ENCODE assay signal across 1 cellular context in the genomic region with DNA sequence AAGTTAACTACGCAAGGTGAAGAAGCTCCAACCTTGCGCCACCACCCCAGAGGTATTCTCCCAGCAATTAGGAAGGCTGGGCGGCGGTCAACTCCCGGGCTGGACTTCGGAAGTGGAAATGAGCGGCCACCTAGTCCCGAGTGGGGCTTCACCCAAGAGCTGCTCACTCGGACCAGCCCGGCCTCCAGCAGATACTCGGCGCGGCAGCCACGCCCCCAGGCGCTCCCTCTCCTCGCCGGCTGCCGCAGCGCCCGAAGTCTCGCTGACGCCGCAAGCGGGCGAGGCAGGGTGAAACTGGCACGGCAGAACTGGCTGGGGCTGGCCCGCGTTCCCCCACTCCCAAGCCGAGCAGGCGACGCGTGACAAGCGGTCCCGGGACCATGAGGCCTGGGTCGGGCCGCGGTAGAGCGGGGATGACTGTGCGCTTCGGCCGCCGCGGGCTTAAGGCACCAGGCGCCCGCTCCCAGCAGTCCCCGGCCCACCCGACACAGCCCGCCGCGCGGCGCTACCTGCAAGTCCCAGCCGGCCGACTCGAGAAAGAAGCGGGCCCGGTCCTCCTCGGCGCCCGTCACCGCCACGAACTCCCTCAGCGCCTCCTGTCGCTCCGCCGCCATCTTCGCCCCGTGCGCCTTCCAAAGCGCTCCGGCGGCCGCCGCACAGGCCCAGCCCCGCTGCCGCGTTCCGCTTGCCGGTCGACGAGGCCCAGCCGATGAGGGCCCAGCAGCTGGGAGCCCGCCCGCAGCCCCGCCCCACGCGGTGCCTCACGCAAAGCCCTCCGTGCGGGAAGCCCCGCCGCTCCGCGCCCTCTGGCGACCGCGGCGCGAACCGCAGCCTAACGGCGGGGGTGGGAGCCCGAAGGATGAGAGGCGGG.
A peak's percentile ranks its signal among the peaks of the same experiment; 100 is the strongest.
TF ChIP-seq lines count a peak whose summit lies in the region.

A gene (minus strand): TSS at position 639 of the 871 bp plus-strand sequence. CDS start 25 bp downstream, at position 614.

TF ChIP-seq in HepG2, 621 proteins besides CTCF, POLR2A, EP300 and RAD21 (continued from another document and continues in another):
- TF ChIP-seq, protein P1, sequence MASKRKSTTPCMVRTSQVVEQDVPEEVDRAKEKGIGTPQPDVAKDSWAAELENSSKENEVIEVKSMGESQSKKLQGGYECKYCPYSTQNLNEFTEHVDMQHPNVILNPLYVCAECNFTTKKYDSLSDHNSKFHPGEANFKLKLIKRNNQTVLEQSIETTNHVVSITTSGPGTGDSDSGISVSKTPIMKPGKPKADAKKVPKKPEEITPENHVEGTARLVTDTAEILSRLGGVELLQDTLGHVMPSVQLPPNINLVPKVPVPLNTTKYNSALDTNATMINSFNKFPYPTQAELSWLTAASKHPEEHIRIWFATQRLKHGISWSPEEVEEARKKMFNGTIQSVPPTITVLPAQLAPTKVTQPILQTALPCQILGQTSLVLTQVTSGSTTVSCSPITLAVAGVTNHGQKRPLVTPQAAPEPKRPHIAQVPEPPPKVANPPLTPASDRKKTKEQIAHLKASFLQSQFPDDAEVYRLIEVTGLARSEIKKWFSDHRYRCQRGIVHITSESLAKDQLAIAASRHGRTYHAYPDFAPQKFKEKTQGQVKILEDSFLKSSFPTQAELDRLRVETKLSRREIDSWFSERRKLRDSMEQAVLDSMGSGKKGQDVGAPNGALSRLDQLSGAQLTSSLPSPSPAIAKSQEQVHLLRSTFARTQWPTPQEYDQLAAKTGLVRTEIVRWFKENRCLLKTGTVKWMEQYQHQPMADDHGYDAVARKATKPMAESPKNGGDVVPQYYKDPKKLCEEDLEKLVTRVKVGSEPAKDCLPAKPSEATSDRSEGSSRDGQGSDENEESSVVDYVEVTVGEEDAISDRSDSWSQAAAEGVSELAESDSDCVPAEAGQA (IDR thresholded peaks at IDR 0.05; ENCODE audit: low read depth) = peak; percentile 96
- TF ChIP-seq, protein P1 (CRISPR knock-in tag; IDR thresholded peaks at IDR 0.05; ENCODE audit: borderline replicate concordance) = peak; percentile 98
- TF ChIP-seq ZNF460 (CRISPR knock-in tag; IDR thresholded peaks at IDR 0.05; ENCODE audit: borderline replicate concordance) (no peak), ZNF124 (CRISPR knock-in tag; IDR thresholded peaks at IDR 0.05) (peak; percentile 72), CBX1 (IDR thresholded peaks at IDR 0.05; ENCODE audit: low read depth) (peak; percentile 99), ZNF12 (CRISPR knock-in tag; IDR thresholded peaks at IDR 0.05) (peak; percentile 55), PITX1 (CRISPR knock-in tag; IDR thresholded peaks at IDR 0.05) (peak; percentile 49), TCF7 (IDR thresholded peaks at IDR 0.05; ENCODE audit: low read depth) (no peak), RXRB (CRISPR knock-in tag; IDR thresholded peaks at IDR 0.05; ENCODE audit: borderline replicate concordance) (peak; percentile 65; the same call in 1 of the 2 replicates), FOXK1 (CRISPR knock-in tag; IDR thresholded peaks at IDR 0.05; ENCODE audit: borderline replicate concordance, low read depth) (peak; percentile 91), KAT7 (CRISPR knock-in tag; IDR thresholded peaks at IDR 0.05; ENCODE audit: borderline replicate concordance) (peak; percentile 99), SKI (IDR thresholded peaks at IDR 0.05; ENCODE audit: partially characterized antibody) (peak; percentile 91), ZNF674 (CRISPR knock-in tag; IDR thresholded peaks at IDR 0.05; ENCODE audit: low read depth) (peak; percentile 98; the same call in 1 of the 2 replicates), ZNF773 (CRISPR knock-in tag; IDR thresholded peaks at IDR 0.05; ENCODE audit: borderline replicate concordance) (peak; percentile 98), NBN (conservative IDR thresholded peaks at IDR 0.05) (no peak)
- TF ChIP-seq, protein P2, sequence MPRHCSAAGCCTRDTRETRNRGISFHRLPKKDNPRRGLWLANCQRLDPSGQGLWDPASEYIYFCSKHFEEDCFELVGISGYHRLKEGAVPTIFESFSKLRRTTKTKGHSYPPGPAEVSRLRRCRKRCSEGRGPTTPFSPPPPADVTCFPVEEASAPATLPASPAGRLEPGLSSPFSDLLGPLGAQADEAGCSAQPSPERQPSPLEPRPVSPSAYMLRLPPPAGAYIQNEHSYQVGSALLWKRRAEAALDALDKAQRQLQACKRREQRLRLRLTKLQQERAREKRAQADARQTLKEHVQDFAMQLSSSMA (CRISPR knock-in tag; IDR thresholded peaks at IDR 0.05) = peak; percentile 68; the same call in 1 of the 2 replicates
- TF ChIP-seq, protein P3, sequence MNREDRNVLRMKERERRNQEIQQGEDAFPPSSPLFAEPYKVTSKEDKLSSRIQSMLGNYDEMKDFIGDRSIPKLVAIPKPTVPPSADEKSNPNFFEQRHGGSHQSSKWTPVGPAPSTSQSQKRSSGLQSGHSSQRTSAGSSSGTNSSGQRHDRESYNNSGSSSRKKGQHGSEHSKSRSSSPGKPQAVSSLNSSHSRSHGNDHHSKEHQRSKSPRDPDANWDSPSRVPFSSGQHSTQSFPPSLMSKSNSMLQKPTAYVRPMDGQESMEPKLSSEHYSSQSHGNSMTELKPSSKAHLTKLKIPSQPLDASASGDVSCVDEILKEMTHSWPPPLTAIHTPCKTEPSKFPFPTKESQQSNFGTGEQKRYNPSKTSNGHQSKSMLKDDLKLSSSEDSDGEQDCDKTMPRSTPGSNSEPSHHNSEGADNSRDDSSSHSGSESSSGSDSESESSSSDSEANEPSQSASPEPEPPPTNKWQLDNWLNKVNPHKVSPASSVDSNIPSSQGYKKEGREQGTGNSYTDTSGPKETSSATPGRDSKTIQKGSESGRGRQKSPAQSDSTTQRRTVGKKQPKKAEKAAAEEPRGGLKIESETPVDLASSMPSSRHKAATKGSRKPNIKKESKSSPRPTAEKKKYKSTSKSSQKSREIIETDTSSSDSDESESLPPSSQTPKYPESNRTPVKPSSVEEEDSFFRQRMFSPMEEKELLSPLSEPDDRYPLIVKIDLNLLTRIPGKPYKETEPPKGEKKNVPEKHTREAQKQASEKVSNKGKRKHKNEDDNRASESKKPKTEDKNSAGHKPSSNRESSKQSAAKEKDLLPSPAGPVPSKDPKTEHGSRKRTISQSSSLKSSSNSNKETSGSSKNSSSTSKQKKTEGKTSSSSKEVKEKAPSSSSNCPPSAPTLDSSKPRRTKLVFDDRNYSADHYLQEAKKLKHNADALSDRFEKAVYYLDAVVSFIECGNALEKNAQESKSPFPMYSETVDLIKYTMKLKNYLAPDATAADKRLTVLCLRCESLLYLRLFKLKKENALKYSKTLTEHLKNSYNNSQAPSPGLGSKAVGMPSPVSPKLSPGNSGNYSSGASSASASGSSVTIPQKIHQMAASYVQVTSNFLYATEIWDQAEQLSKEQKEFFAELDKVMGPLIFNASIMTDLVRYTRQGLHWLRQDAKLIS (CRISPR knock-in tag; IDR thresholded peaks at IDR 0.05) = peak; percentile 90; the same call in 1 of the 2 replicates
- TF ChIP-seq, protein P4, sequence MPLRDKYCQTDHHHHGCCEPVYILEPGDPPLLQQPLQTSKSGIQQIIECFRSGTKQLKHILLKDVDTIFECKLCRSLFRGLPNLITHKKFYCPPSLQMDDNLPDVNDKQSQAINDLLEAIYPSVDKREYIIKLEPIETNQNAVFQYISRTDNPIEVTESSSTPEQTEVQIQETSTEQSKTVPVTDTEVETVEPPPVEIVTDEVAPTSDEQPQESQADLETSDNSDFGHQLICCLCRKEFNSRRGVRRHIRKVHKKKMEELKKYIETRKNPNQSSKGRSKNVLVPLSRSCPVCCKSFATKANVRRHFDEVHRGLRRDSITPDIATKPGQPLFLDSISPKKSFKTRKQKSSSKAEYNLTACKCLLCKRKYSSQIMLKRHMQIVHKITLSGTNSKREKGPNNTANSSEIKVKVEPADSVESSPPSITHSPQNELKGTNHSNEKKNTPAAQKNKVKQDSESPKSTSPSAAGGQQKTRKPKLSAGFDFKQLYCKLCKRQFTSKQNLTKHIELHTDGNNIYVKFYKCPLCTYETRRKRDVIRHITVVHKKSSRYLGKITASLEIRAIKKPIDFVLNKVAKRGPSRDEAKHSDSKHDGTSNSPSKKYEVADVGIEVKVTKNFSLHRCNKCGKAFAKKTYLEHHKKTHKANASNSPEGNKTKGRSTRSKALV (CRISPR knock-in tag; IDR thresholded peaks at IDR 0.05) = peak; percentile 93; the same call in 1 of the 2 replicates
- TF ChIP-seq, protein P5, sequence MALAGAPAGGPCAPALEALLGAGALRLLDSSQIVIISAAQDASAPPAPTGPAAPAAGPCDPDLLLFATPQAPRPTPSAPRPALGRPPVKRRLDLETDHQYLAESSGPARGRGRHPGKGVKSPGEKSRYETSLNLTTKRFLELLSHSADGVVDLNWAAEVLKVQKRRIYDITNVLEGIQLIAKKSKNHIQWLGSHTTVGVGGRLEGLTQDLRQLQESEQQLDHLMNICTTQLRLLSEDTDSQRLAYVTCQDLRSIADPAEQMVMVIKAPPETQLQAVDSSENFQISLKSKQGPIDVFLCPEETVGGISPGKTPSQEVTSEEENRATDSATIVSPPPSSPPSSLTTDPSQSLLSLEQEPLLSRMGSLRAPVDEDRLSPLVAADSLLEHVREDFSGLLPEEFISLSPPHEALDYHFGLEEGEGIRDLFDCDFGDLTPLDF (CRISPR knock-in tag; IDR thresholded peaks at IDR 0.05) = peak; percentile 94
- TF ChIP-seq, protein P6, sequence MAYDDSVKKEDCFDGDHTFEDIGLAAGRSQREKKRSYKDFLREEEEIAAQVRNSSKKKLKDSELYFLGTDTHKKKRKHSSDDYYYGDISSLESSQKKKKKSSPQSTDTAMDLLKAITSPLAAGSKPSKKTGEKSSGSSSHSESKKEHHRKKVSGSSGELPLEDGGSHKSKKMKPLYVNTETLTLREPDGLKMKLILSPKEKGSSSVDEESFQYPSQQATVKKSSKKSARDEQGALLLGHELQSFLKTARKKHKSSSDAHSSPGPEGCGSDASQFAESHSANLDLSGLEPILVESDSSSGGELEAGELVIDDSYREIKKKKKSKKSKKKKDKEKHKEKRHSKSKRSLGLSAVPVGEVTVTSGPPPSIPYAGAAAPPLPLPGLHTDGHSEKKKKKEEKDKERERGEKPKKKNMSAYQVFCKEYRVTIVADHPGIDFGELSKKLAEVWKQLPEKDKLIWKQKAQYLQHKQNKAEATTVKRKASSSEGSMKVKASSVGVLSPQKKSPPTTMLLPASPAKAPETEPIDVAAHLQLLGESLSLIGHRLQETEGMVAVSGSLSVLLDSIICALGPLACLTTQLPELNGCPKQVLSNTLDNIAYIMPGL (CRISPR knock-in tag; IDR thresholded peaks at IDR 0.05; ENCODE audit: borderline replicate concordance in 1 of 2, low read depth in 1 of 2) = peak; percentile 97 to 100
- TF ChIP-seq, protein P7, sequence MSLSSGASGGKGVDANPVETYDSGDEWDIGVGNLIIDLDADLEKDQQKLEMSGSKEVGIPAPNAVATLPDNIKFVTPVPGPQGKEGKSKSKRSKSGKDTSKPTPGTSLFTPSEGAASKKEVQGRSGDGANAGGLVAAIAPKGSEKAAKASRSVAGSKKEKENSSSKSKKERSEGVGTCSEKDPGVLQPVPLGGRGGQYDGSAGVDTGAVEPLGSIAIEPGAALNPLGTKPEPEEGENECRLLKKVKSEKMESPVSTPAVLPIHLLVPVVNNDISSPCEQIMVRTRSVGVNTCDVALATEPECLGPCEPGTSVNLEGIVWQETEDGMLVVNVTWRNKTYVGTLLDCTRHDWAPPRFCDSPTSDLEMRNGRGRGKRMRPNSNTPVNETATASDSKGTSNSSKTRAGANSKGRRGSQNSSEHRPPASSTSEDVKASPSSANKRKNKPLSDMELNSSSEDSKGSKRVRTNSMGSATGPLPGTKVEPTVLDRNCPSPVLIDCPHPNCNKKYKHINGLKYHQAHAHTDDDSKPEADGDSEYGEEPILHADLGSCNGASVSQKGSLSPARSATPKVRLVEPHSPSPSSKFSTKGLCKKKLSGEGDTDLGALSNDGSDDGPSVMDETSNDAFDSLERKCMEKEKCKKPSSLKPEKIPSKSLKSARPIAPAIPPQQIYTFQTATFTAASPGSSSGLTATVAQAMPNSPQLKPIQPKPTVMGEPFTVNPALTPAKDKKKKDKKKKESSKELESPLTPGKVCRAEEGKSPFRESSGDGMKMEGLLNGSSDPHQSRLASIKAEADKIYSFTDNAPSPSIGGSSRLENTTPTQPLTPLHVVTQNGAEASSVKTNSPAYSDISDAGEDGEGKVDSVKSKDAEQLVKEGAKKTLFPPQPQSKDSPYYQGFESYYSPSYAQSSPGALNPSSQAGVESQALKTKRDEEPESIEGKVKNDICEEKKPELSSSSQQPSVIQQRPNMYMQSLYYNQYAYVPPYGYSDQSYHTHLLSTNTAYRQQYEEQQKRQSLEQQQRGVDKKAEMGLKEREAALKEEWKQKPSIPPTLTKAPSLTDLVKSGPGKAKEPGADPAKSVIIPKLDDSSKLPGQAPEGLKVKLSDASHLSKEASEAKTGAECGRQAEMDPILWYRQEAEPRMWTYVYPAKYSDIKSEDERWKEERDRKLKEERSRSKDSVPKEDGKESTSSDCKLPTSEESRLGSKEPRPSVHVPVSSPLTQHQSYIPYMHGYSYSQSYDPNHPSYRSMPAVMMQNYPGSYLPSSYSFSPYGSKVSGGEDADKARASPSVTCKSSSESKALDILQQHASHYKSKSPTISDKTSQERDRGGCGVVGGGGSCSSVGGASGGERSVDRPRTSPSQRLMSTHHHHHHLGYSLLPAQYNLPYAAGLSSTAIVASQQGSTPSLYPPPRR (CRISPR knock-in tag; IDR thresholded peaks at IDR 0.05; ENCODE audit: borderline replicate concordance) = peak; percentile 70
- TF ChIP-seq, protein P8, sequence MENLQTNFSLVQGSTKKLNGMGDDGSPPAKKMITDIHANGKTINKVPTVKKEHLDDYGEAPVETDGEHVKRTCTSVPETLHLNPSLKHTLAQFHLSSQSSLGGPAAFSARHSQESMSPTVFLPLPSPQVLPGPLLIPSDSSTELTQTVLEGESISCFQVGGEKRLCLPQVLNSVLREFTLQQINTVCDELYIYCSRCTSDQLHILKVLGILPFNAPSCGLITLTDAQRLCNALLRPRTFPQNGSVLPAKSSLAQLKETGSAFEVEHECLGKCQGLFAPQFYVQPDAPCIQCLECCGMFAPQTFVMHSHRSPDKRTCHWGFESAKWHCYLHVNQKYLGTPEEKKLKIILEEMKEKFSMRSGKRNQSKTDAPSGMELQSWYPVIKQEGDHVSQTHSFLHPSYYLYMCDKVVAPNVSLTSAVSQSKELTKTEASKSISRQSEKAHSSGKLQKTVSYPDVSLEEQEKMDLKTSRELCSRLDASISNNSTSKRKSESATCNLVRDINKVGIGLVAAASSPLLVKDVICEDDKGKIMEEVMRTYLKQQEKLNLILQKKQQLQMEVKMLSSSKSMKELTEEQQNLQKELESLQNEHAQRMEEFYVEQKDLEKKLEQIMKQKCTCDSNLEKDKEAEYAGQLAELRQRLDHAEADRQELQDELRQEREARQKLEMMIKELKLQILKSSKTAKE (CRISPR knock-in tag; IDR thresholded peaks at IDR 0.05; ENCODE audit: borderline replicate concordance) = no peak
